In the genomic region with DNA sequence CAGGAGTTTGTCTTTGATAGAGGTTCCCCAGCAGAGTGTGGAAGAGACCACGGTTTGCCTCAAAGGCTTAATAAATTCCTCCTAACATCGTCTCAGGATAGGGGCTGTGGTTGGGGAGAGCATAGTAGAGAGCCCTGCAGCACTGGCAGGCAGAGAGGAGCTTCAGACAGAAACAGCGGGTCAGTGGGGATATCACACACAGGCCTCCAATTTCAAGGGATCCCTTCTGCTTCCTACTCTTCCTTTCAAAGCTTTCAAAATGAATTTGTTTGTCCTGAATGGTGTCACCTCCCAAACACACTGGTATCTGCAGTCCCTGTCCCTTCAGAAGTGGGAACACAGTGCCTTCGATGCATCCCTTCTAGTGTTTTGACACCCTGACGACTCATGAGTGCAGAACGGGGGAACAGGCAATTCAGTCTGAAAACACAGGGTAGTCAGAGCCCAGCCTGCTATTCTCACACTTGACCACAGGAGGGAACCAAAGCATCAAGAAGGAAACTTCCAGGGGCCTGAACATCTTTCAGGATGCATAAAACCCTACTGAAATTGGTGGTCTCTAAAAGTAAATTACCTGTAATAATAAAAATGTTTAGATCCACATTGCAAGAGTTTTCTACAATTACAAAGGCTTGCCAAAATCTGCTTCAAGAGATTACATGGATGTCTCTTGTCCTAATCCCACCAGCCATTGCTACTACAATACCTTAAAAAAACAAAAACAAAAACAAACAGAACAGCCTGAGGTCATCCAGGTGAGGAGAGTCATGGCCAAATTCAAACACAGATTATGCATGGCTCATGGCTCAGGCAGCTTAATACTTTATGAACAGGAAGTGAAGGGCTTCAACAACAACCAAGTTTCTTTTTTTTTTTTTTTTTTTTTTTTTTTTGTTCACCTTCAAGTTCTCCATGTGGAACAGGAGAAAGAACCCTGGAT, we compare ENCODE assay signal across 9 cellular contexts. TPM values are rescaled to one million over a fixed set of nuclear protein-coding genes. Genes with fewer than 3 reads are reported as not detected.
A peak's percentile ranks its signal among the peaks of the same experiment; 100 is the strongest.
DNase-seq lines count a peak whose midpoint lies in the region; ATAC-seq lines count a peak whose summit lies in the region.
"Had no signal": no experiment of that assay in that cellular context is flagged by ENCODE, and none has a peak within 500 bp of the region (broad histone marks: within the 10 kb centered on the region; RNA-seq: fewer than 3 reads in every experiment).

No MANE protein-coding gene starts in this region.

- peak; percentile 41 to 75 (median 51) for DNase-seq in CD8-positive, alpha-beta memory T cell
- DNase-seq in Kasumi-1 (lab: John Stamatoyannopoulos, UW) (peak; percentile 78 to 90), SK-N-DZ (ENCODE audit: low spot score) (peak; percentile 59), globus pallidus (ENCODE audit: low spot score) (peak; percentile 44), pons (ENCODE audit: low spot score) (peak; percentile 67)
- peak; percentile 65 for DNase-seq in activated naive CD4-positive, alpha-beta T cell treated with anti-CD3 and anti-CD28 coated beads, Interleukin-2, amount 50 U/mL, for 16 hours

- POLR2A ChIA-PET in CD8-positive, alpha-beta memory T cell (lab: Charles Lee): interaction anchor here (0.6 to 2.7 kb wide), 5 partner anchors 22 to 245 kb away, joined by 3 to 53 read pairs (median 6); no protein-coding TSS in a partner anchor

- CTCF ChIA-PET in CD8-positive, alpha-beta memory T cell (lab: Charles Lee): interaction anchor here (0.6 to 10.2 kb wide), 33 partner anchors 8 to 508 kb away, joined by 3 to 230 read pairs (median 4); no protein-coding TSS in a partner anchor

- H3K27me3 ChIP-seq in CD8-positive, alpha-beta memory T cell (ENCODE audit: insufficient read depth, low read length, poor library complexity, severe bottlenecking): no peaks in the 10 kb centered on the region

- no peaks in the 10 kb centered on the region for H3K36me3 ChIP-seq in CD8-positive, alpha-beta memory T cell (ENCODE audit: insufficient read depth, low read length)

- H3K9me3 Mint-ChIP-seq in CD8-positive, alpha-beta memory T cell: no peaks in the 10 kb centered on the region
- H3K9me3 Mint-ChIP-seq: T-helper 1 cell treated with Interleukin-12 subunit alpha and Interleukin-12 subunit beta and Interleukin-4 antibody, amounts not matched to agents 30 μg/mL and 1 μg/mL, for 36 hours had no signal

- peak overlapping the region in 5 of 7 donors; percentile 43 to 78 (median 54) for H3K4me3 Mint-ChIP-seq in CD8-positive, alpha-beta memory T cell
- H3K4me3 Mint-ChIP-seq: T-helper 1 cell treated with Interleukin-12 subunit alpha and Interleukin-12 subunit beta and Interleukin-4 antibody, amounts not matched to agents 30 μg/mL and 1 μg/mL, for 36 hours had no signal

- H3K9me3 ChIP-seq in CD8-positive, alpha-beta memory T cell (ENCODE audit: low read length): no peaks in the 10 kb centered on the region

- H3K4me1 ChIP-seq in CD8-positive, alpha-beta memory T cell (ENCODE audit: insufficient read depth, low read length): peaks cover 53% of the 10 kb centered on the region

- H3K4me1 Mint-ChIP-seq in CD8-positive, alpha-beta memory T cell: peaks cover 45 to 58% (median 56%) of the 10 kb centered on the region in 3 donors

- ATAC-seq in GM19463 (IDR thresholded peaks at IDR 0.05; ENCODE audit: unreplicated experiment) (peak; percentile 42), HG03139 (IDR thresholded peaks at IDR 0.05; ENCODE audit: unreplicated experiment) (no peak)

- no peaks in the 10 kb centered on the region for H3K27me3 Mint-ChIP-seq in CD8-positive, alpha-beta memory T cell

- H3K27ac Mint-ChIP-seq in CD8-positive, alpha-beta memory T cell: peak overlapping the region; percentile 3 to 79 (median 40)

- H3K4me3 ChIP-seq in CD8-positive, alpha-beta memory T cell (ENCODE audit: low read length): no peak overlapping the region

- no peak overlapping the region for H3K27ac ChIP-seq in CD8-positive, alpha-beta memory T cell (ENCODE audit: low read depth, low read length)

- H3K36me3 Mint-ChIP-seq in CD8-positive, alpha-beta memory T cell: no peaks in the 10 kb centered on the region

RNA-seq across cellular contexts. Expression of gene SLC14A2, which starts 49.8 kb away (rescaled TPM):
- under 1 TPM; 0.11 to 0.13 TPM for total RNA-seq in CD8-positive, alpha-beta memory T cell
- polyA plus RNA-seq in CD8-positive, alpha-beta memory T cell: 0.16 TPM
- not detected in 2 replicates for polyA plus RNA-seq in SK-N-DZ (2014; cell fraction: cytosol; rRNA removed)
- polyA plus RNA-seq in SK-N-DZ (2014; cell fraction: nucleus; rRNA removed): not detected in 2 replicates

RNA-seq across cellular contexts. Expression of gene SLC14A1, which starts 58.9 kb away (rescaled TPM):
- total RNA-seq in CD8-positive, alpha-beta memory T cell: 1 to 10 TPM; 2.3 to 3.6 TPM
- polyA plus RNA-seq in CD8-positive, alpha-beta memory T cell: 3.8 TPM
- polyA plus RNA-seq in SK-N-DZ (2014; cell fraction: cytosol; rRNA removed): not detected in 2 replicates
- polyA plus RNA-seq in SK-N-DZ (2014; cell fraction: nucleus; rRNA removed): not detected in 2 replicates
